Comparison of ENCODE assay signal across 8 cellular contexts in genomic region chr1:47178665-47179022, GRCh38. TPM values are rescaled to one million over a fixed set of nuclear protein-coding genes. Genes with fewer than 3 reads are reported as not detected.
DNase-seq lines count a peak whose midpoint lies in the region; ATAC-seq and TF ChIP-seq lines count a peak whose summit lies in the region.

No MANE protein-coding gene starts in this region.

- no peak for TF ChIP-seq POLR2A in stomach (IDR thresholded peaks at IDR 0.05)

- H3K36me3 ChIP-seq in iPS DF 6.9 (ENCODE audit: control insufficient read depth, insufficient read depth, low read length) (no peaks in the 10 kb centered on the region), stomach (no peaks in the 10 kb centered on the region)
- no peaks in the 10 kb centered on the region for H3K36me3 ChIP-seq in CD4-positive, alpha-beta memory T cell (ENCODE audit: insufficient read depth, low read length)

- TF ChIP-seq CTCF in stomach (IDR thresholded peaks at IDR 0.05) = no peak

- H3K27me3 ChIP-seq in iPS DF 6.9 (ENCODE audit: control insufficient read depth, insufficient read depth, low read length) = no peaks in the 10 kb centered on the region; the same call in 1 of the 2 replicates
- peaks cover 0 to 19% (median 9%) of the 10 kb centered on the region in 3 donors for H3K27me3 ChIP-seq in stomach
- H3K27me3 ChIP-seq in CD4-positive, alpha-beta memory T cell (ENCODE audit: insufficient read depth, low read length) = peaks cover 10% of the 10 kb centered on the region

- H3K36me3 Mint-ChIP-seq in activated CD8-positive, alpha-beta memory T cell treated with anti-CD3 and anti-CD28 coated beads, Interleukin-2, amount 10 ng/mL, durations not matched to agents 7 days and 5 days = no peaks in the 10 kb centered on the region
- H3K36me3 Mint-ChIP-seq in activated T-helper 17 cell treated with anti-CD3 and anti-CD28 coated beads, Interleukin-2, amount 50 U/mL, for 72 hours (ENCODE audit: low read depth) = no peaks in the 10 kb centered on the region
- no peaks in the 10 kb centered on the region for H3K36me3 Mint-ChIP-seq in CD4-positive, alpha-beta memory T cell

- H3K4me1 ChIP-seq in iPS DF 6.9 (ENCODE audit: control insufficient read depth, insufficient read depth, low read length) = peaks cover 3% of the 10 kb centered on the region; the same call in 1 of the 2 replicates
- H3K4me1 ChIP-seq in stomach = peaks cover 23 to 54% (median 30%) of the 10 kb centered on the region in 4 donors
- peaks cover 7% of the 10 kb centered on the region for H3K4me1 ChIP-seq in CD4-positive, alpha-beta memory T cell (ENCODE audit: insufficient read depth, low read length)

- H3K9me3 ChIP-seq in iPS DF 6.9 (ENCODE audit: control insufficient read depth, insufficient read depth, low read length) (no peaks in the 10 kb centered on the region), stomach (no peaks in the 10 kb centered on the region)
- no peaks in the 10 kb centered on the region for H3K9me3 ChIP-seq in CD4-positive, alpha-beta memory T cell (ENCODE audit: control insufficient read depth in 1 of 2, low read length in 2 of 2)

- no peak for DNase-seq in activated CD8-positive, alpha-beta memory T cell treated with anti-CD3 and anti-CD28 coated beads, Interleukin-2, amount 10 ng/mL, durations not matched to agents 7 days and 5 days
- no peak for DNase-seq in activated CD8-positive, alpha-beta memory T cell treated with anti-CD3 and anti-CD28 coated beads for 24 hours
- DNase-seq in iPS DF 6.9 (ENCODE audit: low read depth, low spot score) = no peak
- peak; percentile 24 for DNase-seq in stomach
- DNase-seq in CD4-positive, alpha-beta memory T cell = no peak
- no peak for DNase-seq in nucleus accumbens (lab: John Stamatoyannopoulos, UW)

- H3K27ac Mint-ChIP-seq in activated CD8-positive, alpha-beta memory T cell treated with anti-CD3 and anti-CD28 coated beads, Interleukin-2, amount 10 ng/mL, durations not matched to agents 7 days and 5 days = no peak overlapping the region
- H3K27ac Mint-ChIP-seq in activated T-helper 17 cell treated with anti-CD3 and anti-CD28 coated beads, Interleukin-2, amount 50 U/mL, for 72 hours = peak overlapping the region; percentile 79
- peak overlapping the region in 1 of 7 donors; percentile 66 for H3K27ac Mint-ChIP-seq in CD4-positive, alpha-beta memory T cell

- peak overlapping the region; percentile 73 for H3K4me3 Mint-ChIP-seq in activated CD8-positive, alpha-beta memory T cell treated with anti-CD3 and anti-CD28 coated beads, Interleukin-2, amount 10 ng/mL, durations not matched to agents 7 days and 5 days
- H3K4me3 Mint-ChIP-seq in activated T-helper 17 cell treated with anti-CD3 and anti-CD28 coated beads, Interleukin-2, amount 50 U/mL, for 72 hours = peak overlapping the region; percentile 79
- peak overlapping the region in 4 of 8 donors; percentile 15 to 88 (median 87) for H3K4me3 Mint-ChIP-seq in CD4-positive, alpha-beta memory T cell

- no CpG with 5 or more reads among the region's 8 CpGs for WGBS in iPS DF 6.9 (ENCODE audit: insufficient coverage, insufficient read length)
- 61 to 81% (median 70%) methylated on average over 8 of the region's 8 CpGs for WGBS in stomach, 5 donors

- H3K27me3 Mint-ChIP-seq in activated CD8-positive, alpha-beta memory T cell treated with anti-CD3 and anti-CD28 coated beads, Interleukin-2, amount 10 ng/mL, durations not matched to agents 7 days and 5 days = peaks cover 31% of the 10 kb centered on the region
- H3K27me3 Mint-ChIP-seq in activated T-helper 17 cell treated with anti-CD3 and anti-CD28 coated beads, Interleukin-2, amount 50 U/mL, for 72 hours = peaks cover 46% of the 10 kb centered on the region
- H3K27me3 Mint-ChIP-seq in CD4-positive, alpha-beta memory T cell = peaks cover 18 to 42% of the 10 kb centered on the region in 2 donors

- intact Hi-C loops in stomach (cut with DNase I; ENCODE audit: low total_unique reads) = no loop called here
- intact Hi-C loops in CD4-positive, alpha-beta memory T cell (cut with micrococcal nuclease) = loop anchor here (5.0 kb wide), 1 partner anchor 534 kb away; no protein-coding TSS in a partner anchor

- H3K4me3 ChIP-seq in iPS DF 6.9 (ENCODE audit: low read length) = peak overlapping the region; percentile 18; the same call in 1 of the 2 replicates
- peak overlapping the region in 1 of 4 donors; percentile 46 for H3K4me3 ChIP-seq in stomach
- no peak overlapping the region for H3K4me3 ChIP-seq in CD4-positive, alpha-beta memory T cell (ENCODE audit: low read length in 2 of 2)

- H3K27ac ChIP-seq in iPS DF 6.9 (ENCODE audit: low read length) (no peak overlapping the region), stomach (no peak overlapping the region)
- no peak overlapping the region for H3K27ac ChIP-seq in CD4-positive, alpha-beta memory T cell (ENCODE audit: low read depth, low read length)

- no peaks in the 10 kb centered on the region for H3K9me3 Mint-ChIP-seq in activated CD8-positive, alpha-beta memory T cell treated with anti-CD3 and anti-CD28 coated beads, Interleukin-2, amount 10 ng/mL, durations not matched to agents 7 days and 5 days (ENCODE audit: low read depth)
- H3K9me3 Mint-ChIP-seq in activated T-helper 17 cell treated with anti-CD3 and anti-CD28 coated beads, Interleukin-2, amount 50 U/mL, for 72 hours = no peaks in the 10 kb centered on the region
- H3K9me3 Mint-ChIP-seq in CD4-positive, alpha-beta memory T cell = peaks cover 0 to 1% (median 0%) of the 10 kb centered on the region in 8 donors

- POLR2A ChIA-PET in CD4-positive, alpha-beta memory T cell (lab: Charles Lee; ENCODE audit: partially characterized antibody) = interaction anchor here (1.2 kb wide), 1 partner anchor 14 kb away, joined by 4 read pairs; no protein-coding TSS in a partner anchor

- CTCF ChIA-PET in activated CD8-positive, alpha-beta memory T cell treated with anti-CD3 and anti-CD28 coated beads, Interleukin-2, amount 10 ng/mL, durations not matched to agents 7 days and 5 days (lab: Charles Lee) = interaction anchor here (0.6 to 7.5 kb wide), 24 partner anchors 10 to 769 kb away, joined by 3 to 107 read pairs (median 5); partner anchors contain the start of genes FOXD2, FOXE3 and PDZK1IP1
- CTCF ChIA-PET in CD4-positive, alpha-beta memory T cell (lab: Charles Lee; ENCODE audit: partially characterized antibody) = interaction anchor here (0.5 to 12.3 kb wide), 23 partner anchors 13 to 550 kb away, joined by 3 to 169 read pairs (median 6); partner anchors contain the start of genes FOXD2, PDZK1IP1 and STIL

- ATAC-seq in activated CD8-positive, alpha-beta memory T cell treated with anti-CD3 and anti-CD28 coated beads, Interleukin-2, amount 10 ng/mL, durations not matched to agents 7 days and 5 days = no peak
- ATAC-seq in activated T-helper 17 cell treated with anti-CD3 and anti-CD28 coated beads, Interleukin-2, amount 50 U/mL, for 72 hours (replicated peaks) = no peak
- no peak for ATAC-seq in HG02938 (IDR thresholded peaks at IDR 0.05; ENCODE audit: unreplicated experiment)

- H3K4me1 Mint-ChIP-seq in activated CD8-positive, alpha-beta memory T cell treated with anti-CD3 and anti-CD28 coated beads, Interleukin-2, amount 10 ng/mL, durations not matched to agents 7 days and 5 days = peaks cover 10% of the 10 kb centered on the region
- H3K4me1 Mint-ChIP-seq in activated T-helper 17 cell treated with anti-CD3 and anti-CD28 coated beads, Interleukin-2, amount 50 U/mL, for 72 hours = peaks cover 18% of the 10 kb centered on the region
- H3K4me1 Mint-ChIP-seq in CD4-positive, alpha-beta memory T cell = peaks cover 9 to 17% (median 13%) of the 10 kb centered on the region in 4 donors

- TF ChIP-seq EP300 in stomach (IDR thresholded peaks at IDR 0.05) = no peak

RNA-seq across cellular contexts. Expression of gene PDZK1IP1, which starts 11.2 kb away (rescaled TPM):
- not detected for total RNA-seq in activated CD8-positive, alpha-beta memory T cell treated with anti-CD3 and anti-CD28 coated beads, Interleukin-2, amount 10 ng/mL, durations not matched to agents 7 days and 5 days
- not detected for total RNA-seq in activated T-helper 17 cell treated with anti-CD3 and anti-CD28 coated beads, Interleukin-2, amount 50 U/mL, for 72 hours
- 100 to 1,000 TPM in 2 of 5 donors, 1 to 10 TPM in 1, under 1 TPM in 1, not detected in 1; 0.87 to 292 (median 69.0) TPM for total RNA-seq in stomach
- 100 to 1,000 TPM in 2 of 3 donors, 10 to 100 TPM in 1; 43.7 to 169 (median 163) TPM for polyA plus RNA-seq in stomach
- not detected for total RNA-seq in CD4-positive, alpha-beta memory T cell
- not detected for polyA plus RNA-seq in CD4-positive, alpha-beta memory T cell

RNA-seq across cellular contexts. Expression of gene CYP4A22, which starts 41.4 kb away (rescaled TPM):
- total RNA-seq in activated CD8-positive, alpha-beta memory T cell treated with anti-CD3 and anti-CD28 coated beads, Interleukin-2, amount 10 ng/mL, durations not matched to agents 7 days and 5 days = not detected
- total RNA-seq in activated T-helper 17 cell treated with anti-CD3 and anti-CD28 coated beads, Interleukin-2, amount 50 U/mL, for 72 hours = not detected
- total RNA-seq in stomach = not detected
- polyA plus RNA-seq in stomach = not detected
- not detected for total RNA-seq in CD4-positive, alpha-beta memory T cell
- polyA plus RNA-seq in CD4-positive, alpha-beta memory T cell = not detected

RNA-seq across cellular contexts. Expression of gene TAL1, which starts 53.4 kb away (rescaled TPM):
- not detected for total RNA-seq in activated CD8-positive, alpha-beta memory T cell treated with anti-CD3 and anti-CD28 coated beads, Interleukin-2, amount 10 ng/mL, durations not matched to agents 7 days and 5 days
- not detected for total RNA-seq in activated T-helper 17 cell treated with anti-CD3 and anti-CD28 coated beads, Interleukin-2, amount 50 U/mL, for 72 hours
- total RNA-seq in stomach = 1 to 10 TPM in 3 of 5 donors, under 1 TPM in 1, not detected in 1; under 0.01 to 4.5 (median 3.5) TPM
- polyA plus RNA-seq in stomach = 1 to 10 TPM in 2 of 3 donors, under 1 TPM in 1; 0.98 to 1.5 (median 1.2) TPM
- total RNA-seq in CD4-positive, alpha-beta memory T cell = not detected
- not detected for polyA plus RNA-seq in CD4-positive, alpha-beta memory T cell
